In genomic region chr6:137904822-137905617, GRCh38 we compare ENCODE assay signal across 1 cellular context.
A peak's percentile ranks its signal among the peaks of the same experiment; 100 is the strongest.
TF ChIP-seq lines count a peak whose summit lies in the region.

No MANE protein-coding gene starts in this region.

TF ChIP-seq in K562, 482 proteins besides CTCF, POLR2A, EP300 and RAD21 (continued from another document):
- TF ChIP-seq HES1 (IDR thresholded peaks at IDR 0.05; ENCODE audit: low read depth) (no peak), CXXC5 (CRISPR knock-in tag; IDR thresholded peaks at IDR 0.05) (peak; percentile 8; the same call in 1 of the 2 replicates), PML (IDR thresholded peaks at IDR 0.05; ENCODE audit: low read length) (no peak), STAT6 (CRISPR knock-in tag; IDR thresholded peaks at IDR 0.05) (no peak), PHTF2 (CRISPR knock-in tag; IDR thresholded peaks at IDR 0.05) (no peak), MLLT1 (IDR thresholded peaks at IDR 0.05) (0 out of 4 replicates have a peak, but pooled peaks of 1 of the 2 experiments have one; percentile 26), TFE3 (CRISPR knock-in tag; IDR thresholded peaks at IDR 0.05) (no peak)
